Comparison of ENCODE assay signal across 10 cellular contexts in genomic region chr19:42091300-42092266, GRCh38.
A peak's percentile ranks its signal among the peaks of the same experiment; 100 is the strongest.
DNase-seq lines count a peak whose midpoint lies in the region; ATAC-seq and TF ChIP-seq lines count a peak whose summit lies in the region.
"Had no signal": no experiment of that assay in that cellular context is flagged by ENCODE, and none has a peak within 500 bp of the region (broad histone marks: within the 10 kb centered on the region; RNA-seq: fewer than 3 reads in every experiment).

No MANE protein-coding gene starts in this region.

- ATAC-seq in RWPE2 (ENCODE audit: low read depth) = peak; percentile 54
- no peak for ATAC-seq in HG03139 (IDR thresholded peaks at IDR 0.05; ENCODE audit: unreplicated experiment)

- TF ChIP-seq CTCF in RWPE2 (IDR thresholded peaks at IDR 0.05; ENCODE audit: poor library complexity, severe bottlenecking) = no peak
- TF ChIP-seq CTCF in foreskin fibroblast (IDR thresholded peaks at IDR 0.05; ENCODE audit: low read depth, low read length) = no peak

- no peaks in the 10 kb centered on the region for H3K27me3 ChIP-seq in RWPE2 (ENCODE audit: insufficient read depth, poor library complexity, severe bottlenecking)

- H3K36me3 ChIP-seq in RWPE2 (ENCODE audit: low read depth) = no peaks in the 10 kb centered on the region
- H3K36me3 ChIP-seq: thyroid gland had no signal

- no peaks in the 10 kb centered on the region for H3K9me3 ChIP-seq in RWPE2 (ENCODE audit: severe bottlenecking)
- H3K9me3 ChIP-seq: thyroid gland had no signal

- H3K4me3 ChIP-seq in RWPE2 (ENCODE audit: severe bottlenecking) (no peak overlapping the region), foreskin fibroblast (ENCODE audit: low read depth in 1 of 2, low read length in 2 of 2) (no peak overlapping the region)
- H3K4me3 ChIP-seq: thyroid gland had no signal

- H3K27ac ChIP-seq in RWPE2 (ENCODE audit: poor library complexity, severe bottlenecking) = no peak overlapping the region
- H3K27ac ChIP-seq: thyroid gland had no signal

- H3K4me1 ChIP-seq in RWPE2 (ENCODE audit: insufficient read depth, poor library complexity, severe bottlenecking) = peaks cover 10% of the 10 kb centered on the region
- H3K4me1 ChIP-seq: thyroid gland had no signal

- DNase-seq in AG08395 (ENCODE audit: low spot score) (peak; percentile 64), DMS153 (lab: John Stamatoyannopoulos, UW) (peak; percentile 60), RWPE2 (ENCODE audit: low spot score) (no peak), foreskin fibroblast (peak; percentile 71 to 87), NCI-H1417 treated with DMSO at 0.1 percent for 48 hours (lab: John Stamatoyannopoulos, UW) (no peak), MV-4-11 (lab: John Stamatoyannopoulos, UW) (no peak), ecto neural progenitor cell (ENCODE audit: low spot score) (no peak)
- DNase-seq: midbrain had no signal

Comparison
In these comparisons a context has a peak if more than half of its experiments do, and no peak if none do; other contexts are left out.
1. DNase-seq: peak in AG08395 (single experiment), DMS153 (single experiment) and foreskin fibroblast (2 of 2); none in RWPE2 (single experiment), NCI-H1417 treated with DMSO at 0.1 percent for 48 hours (single experiment), MV-4-11 (single experiment) and ecto neural progenitor cell (single experiment).